Comparison of ENCODE assay signal across 3 cellular contexts in genomic region chr19:47550129-47550528, GRCh38.
TF ChIP-seq lines count a peak whose summit lies in the region.

No MANE protein-coding gene starts in this region.

TF ChIP-seq in A549, 52 proteins besides CTCF, POLR2A, EP300 and RAD21:
- no peak for TF ChIP-seq USF2 (IDR thresholded peaks at IDR 0.05)
- no peak for TF ChIP-seq MAZ (IDR thresholded peaks at IDR 0.05; ENCODE audit: borderline replicate concordance, low read depth, low read length)
- no peak for TF ChIP-seq JUN (IDR thresholded peaks at IDR 0.05)
- no peak for TF ChIP-seq GATA3 (IDR thresholded peaks at IDR 0.05; ENCODE audit: borderline replicate concordance)
- no peak for TF ChIP-seq CEBPB (IDR thresholded peaks at IDR 0.05)
- TF ChIP-seq TFCP2L1 (CRISPR knock-in tag; IDR thresholded peaks at IDR 0.05): no peak
- no peak for TF ChIP-seq TP53 (CRISPR knock-in tag; IDR thresholded peaks at IDR 0.05)
- TF ChIP-seq EHF (CRISPR knock-in tag; IDR thresholded peaks at IDR 0.05): no peak
- TF ChIP-seq JUNB (IDR thresholded peaks at IDR 0.05): no peak
- TF ChIP-seq CBX2 (IDR thresholded peaks at IDR 0.05; ENCODE audit: borderline replicate concordance, low read depth): no peak
- TF ChIP-seq CBX8 (IDR thresholded peaks at IDR 0.05): no peak
- TF ChIP-seq BCL3 (IDR thresholded peaks at IDR 0.05): no peak
- TF ChIP-seq HDAC2 (IDR thresholded peaks at IDR 0.05): no peak
- TF ChIP-seq, protein P1, sequence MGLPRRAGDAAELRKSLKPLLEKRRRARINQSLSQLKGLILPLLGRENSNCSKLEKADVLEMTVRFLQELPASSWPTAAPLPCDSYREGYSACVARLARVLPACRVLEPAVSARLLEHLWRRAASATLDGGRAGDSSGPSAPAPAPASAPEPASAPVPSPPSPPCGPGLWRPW (IDR thresholded peaks at IDR 0.05): no peak
- TF ChIP-seq PBX3 (IDR thresholded peaks at IDR 0.05): no peak
- TF ChIP-seq, protein P2, sequence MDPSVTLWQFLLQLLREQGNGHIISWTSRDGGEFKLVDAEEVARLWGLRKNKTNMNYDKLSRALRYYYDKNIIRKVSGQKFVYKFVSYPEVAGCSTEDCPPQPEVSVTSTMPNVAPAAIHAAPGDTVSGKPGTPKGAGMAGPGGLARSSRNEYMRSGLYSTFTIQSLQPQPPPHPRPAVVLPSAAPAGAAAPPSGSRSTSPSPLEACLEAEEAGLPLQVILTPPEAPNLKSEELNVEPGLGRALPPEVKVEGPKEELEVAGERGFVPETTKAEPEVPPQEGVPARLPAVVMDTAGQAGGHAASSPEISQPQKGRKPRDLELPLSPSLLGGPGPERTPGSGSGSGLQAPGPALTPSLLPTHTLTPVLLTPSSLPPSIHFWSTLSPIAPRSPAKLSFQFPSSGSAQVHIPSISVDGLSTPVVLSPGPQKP (IDR thresholded peaks at IDR 0.05; ENCODE audit: low read depth, low read length): no peak
- TF ChIP-seq RCOR1 (IDR thresholded peaks at IDR 0.05; ENCODE audit: low read depth, low read length): no peak
- no peak for TF ChIP-seq ZNF302 (CRISPR knock-in tag; IDR thresholded peaks at IDR 0.05)
- TF ChIP-seq ZC3H11A (IDR thresholded peaks at IDR 0.05): no peak

TF ChIP-seq in GM23338, 12 proteins besides CTCF, POLR2A, EP300 and RAD21 (continues in another document):
- TF ChIP-seq, protein P3, sequence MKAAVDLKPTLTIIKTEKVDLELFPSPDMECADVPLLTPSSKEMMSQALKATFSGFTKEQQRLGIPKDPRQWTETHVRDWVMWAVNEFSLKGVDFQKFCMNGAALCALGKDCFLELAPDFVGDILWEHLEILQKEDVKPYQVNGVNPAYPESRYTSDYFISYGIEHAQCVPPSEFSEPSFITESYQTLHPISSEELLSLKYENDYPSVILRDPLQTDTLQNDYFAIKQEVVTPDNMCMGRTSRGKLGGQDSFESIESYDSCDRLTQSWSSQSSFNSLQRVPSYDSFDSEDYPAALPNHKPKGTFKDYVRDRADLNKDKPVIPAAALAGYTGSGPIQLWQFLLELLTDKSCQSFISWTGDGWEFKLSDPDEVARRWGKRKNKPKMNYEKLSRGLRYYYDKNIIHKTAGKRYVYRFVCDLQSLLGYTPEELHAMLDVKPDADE (IDR thresholded peaks at IDR 0.05): no peak
- TF ChIP-seq ZNF462 (CRISPR knock-in tag; IDR thresholded peaks at IDR 0.05) (no peak), NANOG (IDR thresholded peaks at IDR 0.05; ENCODE audit: borderline replicate concordance) (no peak), JUNB (IDR thresholded peaks at IDR 0.05; ENCODE audit: unreplicated experiment) (no peak), EZH2phosphoT487 (IDR thresholded peaks at IDR 0.05; ENCODE audit: unreplicated experiment) (no peak), CREB1 (CRISPR knock-in tag; IDR thresholded peaks at IDR 0.05; ENCODE audit: low read depth) (no peak), ZNF114 (CRISPR knock-in tag; IDR thresholded peaks at IDR 0.05) (no peak), EZH2 (IDR thresholded peaks at IDR 0.05; ENCODE audit: low read depth, unreplicated experiment) (no peak), ZNF331 (CRISPR knock-in tag; IDR thresholded peaks at IDR 0.05; ENCODE audit: low read depth) (no peak), POLR2AphosphoS5 (IDR thresholded peaks at IDR 0.05; ENCODE audit: low read depth) (no peak)

TF ChIP-seq in K562, 482 proteins besides CTCF, POLR2A, EP300 and RAD21 (continues in another document):
- no peak for TF ChIP-seq KAT2B (IDR thresholded peaks at IDR 0.05; ENCODE audit: low read depth, low read length)
- TF ChIP-seq ARHGAP35 (IDR thresholded peaks at IDR 0.05; ENCODE audit: partially characterized antibody): peak; percentile 60
- no peak for TF ChIP-seq NFATC3 (IDR thresholded peaks at IDR 0.05)
- TF ChIP-seq E2F1 (CRISPR knock-in tag; IDR thresholded peaks at IDR 0.05): no peak
- TF ChIP-seq ARNT (IDR thresholded peaks at IDR 0.05): 0 out of 4 replicates have a peak, but pooled peaks of 1 of the 2 experiments have one; percentile 30
- TF ChIP-seq ZNF778 (CRISPR knock-in tag; IDR thresholded peaks at IDR 0.05): no peak
- TF ChIP-seq, protein P4, sequence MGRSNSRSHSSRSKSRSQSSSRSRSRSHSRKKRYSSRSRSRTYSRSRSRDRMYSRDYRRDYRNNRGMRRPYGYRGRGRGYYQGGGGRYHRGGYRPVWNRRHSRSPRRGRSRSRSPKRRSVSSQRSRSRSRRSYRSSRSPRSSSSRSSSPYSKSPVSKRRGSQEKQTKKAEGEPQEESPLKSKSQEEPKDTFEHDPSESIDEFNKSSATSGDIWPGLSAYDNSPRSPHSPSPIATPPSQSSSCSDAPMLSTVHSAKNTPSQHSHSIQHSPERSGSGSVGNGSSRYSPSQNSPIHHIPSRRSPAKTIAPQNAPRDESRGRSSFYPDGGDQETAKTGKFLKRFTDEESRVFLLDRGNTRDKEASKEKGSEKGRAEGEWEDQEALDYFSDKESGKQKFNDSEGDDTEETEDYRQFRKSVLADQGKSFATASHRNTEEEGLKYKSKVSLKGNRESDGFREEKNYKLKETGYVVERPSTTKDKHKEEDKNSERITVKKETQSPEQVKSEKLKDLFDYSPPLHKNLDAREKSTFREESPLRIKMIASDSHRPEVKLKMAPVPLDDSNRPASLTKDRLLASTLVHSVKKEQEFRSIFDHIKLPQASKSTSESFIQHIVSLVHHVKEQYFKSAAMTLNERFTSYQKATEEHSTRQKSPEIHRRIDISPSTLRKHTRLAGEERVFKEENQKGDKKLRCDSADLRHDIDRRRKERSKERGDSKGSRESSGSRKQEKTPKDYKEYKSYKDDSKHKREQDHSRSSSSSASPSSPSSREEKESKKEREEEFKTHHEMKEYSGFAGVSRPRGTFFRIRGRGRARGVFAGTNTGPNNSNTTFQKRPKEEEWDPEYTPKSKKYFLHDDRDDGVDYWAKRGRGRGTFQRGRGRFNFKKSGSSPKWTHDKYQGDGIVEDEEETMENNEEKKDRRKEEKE (IDR thresholded peaks at IDR 0.05; ENCODE audit: borderline replicate concordance in 1 of 2, control insufficient read depth in 1 of 2, low read depth in 2 of 2, low read length in 1 of 2): peak in 1 of 2 experiments; percentile 66; a peak in 1 of 4 replicates
- TF ChIP-seq, protein P5, sequence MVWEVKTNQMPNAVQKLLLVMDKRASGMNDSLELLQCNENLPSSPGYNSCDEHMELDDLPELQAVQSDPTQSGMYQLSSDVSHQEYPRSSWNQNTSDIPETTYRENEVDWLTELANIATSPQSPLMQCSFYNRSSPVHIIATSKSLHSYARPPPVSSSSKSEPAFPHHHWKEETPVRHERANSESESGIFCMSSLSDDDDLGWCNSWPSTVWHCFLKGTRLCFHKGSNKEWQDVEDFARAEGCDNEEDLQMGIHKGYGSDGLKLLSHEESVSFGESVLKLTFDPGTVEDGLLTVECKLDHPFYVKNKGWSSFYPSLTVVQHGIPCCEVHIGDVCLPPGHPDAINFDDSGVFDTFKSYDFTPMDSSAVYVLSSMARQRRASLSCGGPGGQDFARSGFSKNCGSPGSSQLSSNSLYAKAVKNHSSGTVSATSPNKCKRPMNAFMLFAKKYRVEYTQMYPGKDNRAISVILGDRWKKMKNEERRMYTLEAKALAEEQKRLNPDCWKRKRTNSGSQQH (CRISPR knock-in tag; IDR thresholded peaks at IDR 0.05): no peak
- no peak for TF ChIP-seq FIP1L1 (IDR thresholded peaks at IDR 0.05; ENCODE audit: low read depth, low read length, poor library complexity, severe bottlenecking)
- no peak for TF ChIP-seq SMAD1 (IDR thresholded peaks at IDR 0.05; ENCODE audit: low read depth, low read length, partially characterized antibody)
- peak; percentile 90 for TF ChIP-seq LARP7 (IDR thresholded peaks at IDR 0.05)
- no peak for TF ChIP-seq ZNF12 (CRISPR knock-in tag; IDR thresholded peaks at IDR 0.05)
- TF ChIP-seq DIDO1 (tag; IDR thresholded peaks at IDR 0.05; ENCODE audit: low read depth): no peak
- no peak for TF ChIP-seq TBL1XR1 (IDR thresholded peaks at IDR 0.05; ENCODE audit: low read length in 2 of 2)
- TF ChIP-seq TEAD4 (IDR thresholded peaks at IDR 0.05; ENCODE audit: low read length): no peak
- TF ChIP-seq TEAD4 (CRISPR knock-in tag; IDR thresholded peaks at IDR 0.05; ENCODE audit: borderline replicate concordance): no peak
- TF ChIP-seq, protein P6, sequence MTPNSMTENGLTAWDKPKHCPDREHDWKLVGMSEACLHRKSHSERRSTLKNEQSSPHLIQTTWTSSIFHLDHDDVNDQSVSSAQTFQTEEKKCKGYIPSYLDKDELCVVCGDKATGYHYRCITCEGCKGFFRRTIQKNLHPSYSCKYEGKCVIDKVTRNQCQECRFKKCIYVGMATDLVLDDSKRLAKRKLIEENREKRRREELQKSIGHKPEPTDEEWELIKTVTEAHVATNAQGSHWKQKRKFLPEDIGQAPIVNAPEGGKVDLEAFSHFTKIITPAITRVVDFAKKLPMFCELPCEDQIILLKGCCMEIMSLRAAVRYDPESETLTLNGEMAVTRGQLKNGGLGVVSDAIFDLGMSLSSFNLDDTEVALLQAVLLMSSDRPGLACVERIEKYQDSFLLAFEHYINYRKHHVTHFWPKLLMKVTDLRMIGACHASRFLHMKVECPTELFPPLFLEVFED (CRISPR knock-in tag; conservative IDR thresholded peaks at IDR 0.05): 0 out of 2 replicates have a peak, but pooled peaks have one; percentile 31
- TF ChIP-seq ZNF780A (CRISPR knock-in tag; IDR thresholded peaks at IDR 0.05): no peak
- TF ChIP-seq ZNF274 (IDR thresholded peaks at IDR 0.05; ENCODE audit: borderline replicate concordance, low read depth, low read length): no peak
- no peak for TF ChIP-seq TEAD2 (tag; IDR thresholded peaks at IDR 0.05)
- peak; percentile 48; the same call in 1 of the 2 replicates for TF ChIP-seq MTA1 (IDR thresholded peaks at IDR 0.05; ENCODE audit: borderline replicate concordance)
- 0 out of 2 replicates have a peak, but pooled peaks have one; percentile 31 for TF ChIP-seq ZBTB5 (IDR thresholded peaks at IDR 0.05)
- TF ChIP-seq ZNF174 (CRISPR knock-in tag; IDR thresholded peaks at IDR 0.05): no peak
- TF ChIP-seq ZNF699 (CRISPR knock-in tag; IDR thresholded peaks at IDR 0.05; ENCODE audit: insufficient replicate concordance): no peak
- TF ChIP-seq ELF2 (CRISPR knock-in tag; IDR thresholded peaks at IDR 0.05): no peak
- no peak for TF ChIP-seq ETV5 (CRISPR knock-in tag; IDR thresholded peaks at IDR 0.05; ENCODE audit: low read depth)
- TF ChIP-seq NUFIP1 (IDR thresholded peaks at IDR 0.05; ENCODE audit: partially characterized antibody): no peak
- no peak for TF ChIP-seq NRF1 (conservative IDR thresholded peaks at IDR 0.05 in 1 of 2, IDR thresholded peaks at IDR 0.05 in 1 of 2)
- TF ChIP-seq PTTG1 (tag; IDR thresholded peaks at IDR 0.05; ENCODE audit: low read depth): no peak
- TF ChIP-seq ZNF512 (tag; IDR thresholded peaks at IDR 0.05): peak; percentile 95
- TF ChIP-seq, protein P7, sequence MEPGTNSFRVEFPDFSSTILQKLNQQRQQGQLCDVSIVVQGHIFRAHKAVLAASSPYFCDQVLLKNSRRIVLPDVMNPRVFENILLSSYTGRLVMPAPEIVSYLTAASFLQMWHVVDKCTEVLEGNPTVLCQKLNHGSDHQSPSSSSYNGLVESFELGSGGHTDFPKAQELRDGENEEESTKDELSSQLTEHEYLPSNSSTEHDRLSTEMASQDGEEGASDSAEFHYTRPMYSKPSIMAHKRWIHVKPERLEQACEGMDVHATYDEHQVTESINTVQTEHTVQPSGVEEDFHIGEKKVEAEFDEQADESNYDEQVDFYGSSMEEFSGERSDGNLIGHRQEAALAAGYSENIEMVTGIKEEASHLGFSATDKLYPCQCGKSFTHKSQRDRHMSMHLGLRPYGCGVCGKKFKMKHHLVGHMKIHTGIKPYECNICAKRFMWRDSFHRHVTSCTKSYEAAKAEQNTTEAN (CRISPR knock-in tag; IDR thresholded peaks at IDR 0.05): no peak
- 0 out of 4 replicates have a peak, but pooled peaks of 1 of the 2 experiments have one; percentile 12 for TF ChIP-seq TRIM24 (IDR thresholded peaks at IDR 0.05)
- TF ChIP-seq ZNF586 (CRISPR knock-in tag; conservative IDR thresholded peaks at IDR 0.05): no peak
